In genomic region chr4:151401739-151402138, GRCh38 we compare ENCODE assay signal across 20 cellular contexts.
"Had no signal": no experiment of that assay in that cellular context is flagged by ENCODE, and none has a peak within 500 bp of the region (broad histone marks: within the 10 kb centered on the region; RNA-seq: fewer than 3 reads in every experiment).

No MANE protein-coding gene starts in this region.

- H3K4me1 Mint-ChIP-seq: mesothelial cell of epicardium, naive B cell had no signal

- H3K4me3 ChIP-seq: coronary artery, dorsolateral prefrontal cortex, esophagus muscularis mucosa, heart right ventricle, left lung, lower lobe of right lung had no signal

- H3K36me3 ChIP-seq: esophagus muscularis mucosa, heart right ventricle, left lung, lower lobe of right lung had no signal

- H3K4me3 Mint-ChIP-seq: mesothelial cell of epicardium, naive B cell had no signal

- H3K9me3 ChIP-seq: left lung, lower lobe of right lung had no signal

- H3K36me3 Mint-ChIP-seq: naive B cell had no signal

- H3K9me3 Mint-ChIP-seq: mesothelial cell of epicardium had no signal

- H3K27ac Mint-ChIP-seq: mesothelial cell of epicardium, naive B cell had no signal

- DNase-seq: dermis blood vessel endothelial cell; dorsolateral prefrontal cortex; effector CD4-positive, alpha-beta T cell; effector memory CD4-positive, alpha-beta T cell; foreskin keratinocyte; glutamatergic neuron; head of caudate nucleus; heart right ventricle; hippocampal formation; left cardiac atrium; left lung; left ventricle myocardium superior; lower lobe of right lung; mesenchymal stem cell; naive B cell had no signal

- H3K27ac ChIP-seq: coronary artery, dorsolateral prefrontal cortex, esophagus muscularis mucosa, foreskin keratinocyte, heart right ventricle, left lung, lower lobe of right lung had no signal

- FAIRE-seq: frontal cortex, keratinocyte had no signal

- H3K27me3 ChIP-seq: dorsolateral prefrontal cortex, esophagus muscularis mucosa, foreskin keratinocyte, heart right ventricle, left lung had no signal

- ATAC-seq: foreskin keratinocyte, heart right ventricle, left cardiac atrium, left lung, left ventricle myocardium superior, lower lobe of right lung had no signal

- H3K4me1 ChIP-seq: esophagus muscularis mucosa, foreskin keratinocyte, left lung, lower lobe of right lung had no signal
